1 cellular context compared by ENCODE assay signal in the genomic region with DNA sequence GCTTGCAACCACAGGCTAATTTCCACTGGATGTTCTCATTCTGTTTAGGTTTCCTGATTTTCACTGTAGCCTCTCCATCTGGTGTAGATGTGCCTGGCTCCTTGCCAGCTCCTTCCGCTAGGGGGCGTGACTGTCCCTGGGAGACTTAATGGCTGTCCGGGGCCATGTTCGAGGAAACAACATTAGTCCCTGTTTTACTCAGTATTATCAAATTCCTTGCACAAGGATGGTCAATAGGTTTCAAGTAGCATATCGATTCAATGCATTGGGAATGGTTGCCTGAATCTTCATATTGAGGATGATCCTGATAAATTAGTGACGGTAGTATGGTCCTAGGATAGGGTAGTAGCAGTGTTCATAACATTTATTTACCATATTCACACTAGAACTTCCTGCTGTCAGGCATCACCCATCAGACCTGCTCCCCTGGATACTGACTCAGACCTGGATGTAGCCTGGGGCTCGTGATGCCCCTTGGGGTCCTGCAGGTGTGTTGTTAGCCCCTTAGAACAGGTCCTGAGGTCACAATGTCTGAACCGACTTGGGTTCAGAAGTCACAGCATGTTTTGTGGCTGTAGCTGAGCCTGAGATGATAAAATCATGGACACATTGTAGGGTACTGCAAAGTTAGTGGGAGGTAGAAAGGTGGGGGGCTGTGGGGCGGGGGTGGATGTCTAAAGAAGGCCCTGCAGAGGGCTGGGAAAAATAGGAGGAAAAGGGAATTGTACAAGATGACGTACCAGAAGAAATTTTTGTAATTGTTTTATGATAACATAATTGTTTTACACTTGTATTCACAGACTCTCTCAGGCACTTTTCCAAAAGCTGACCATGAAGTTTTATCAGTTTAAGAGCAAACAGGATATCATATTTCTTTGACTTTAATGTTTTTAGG.
A peak's percentile ranks its signal among the peaks of the same experiment; 100 is the strongest.
TF ChIP-seq lines count a peak whose summit lies in the region.

No MANE protein-coding gene starts in this region.

TF ChIP-seq in K562, 482 proteins besides CTCF, POLR2A, EP300 and RAD21 (continued from another document):
- TF ChIP-seq, protein P1, sequence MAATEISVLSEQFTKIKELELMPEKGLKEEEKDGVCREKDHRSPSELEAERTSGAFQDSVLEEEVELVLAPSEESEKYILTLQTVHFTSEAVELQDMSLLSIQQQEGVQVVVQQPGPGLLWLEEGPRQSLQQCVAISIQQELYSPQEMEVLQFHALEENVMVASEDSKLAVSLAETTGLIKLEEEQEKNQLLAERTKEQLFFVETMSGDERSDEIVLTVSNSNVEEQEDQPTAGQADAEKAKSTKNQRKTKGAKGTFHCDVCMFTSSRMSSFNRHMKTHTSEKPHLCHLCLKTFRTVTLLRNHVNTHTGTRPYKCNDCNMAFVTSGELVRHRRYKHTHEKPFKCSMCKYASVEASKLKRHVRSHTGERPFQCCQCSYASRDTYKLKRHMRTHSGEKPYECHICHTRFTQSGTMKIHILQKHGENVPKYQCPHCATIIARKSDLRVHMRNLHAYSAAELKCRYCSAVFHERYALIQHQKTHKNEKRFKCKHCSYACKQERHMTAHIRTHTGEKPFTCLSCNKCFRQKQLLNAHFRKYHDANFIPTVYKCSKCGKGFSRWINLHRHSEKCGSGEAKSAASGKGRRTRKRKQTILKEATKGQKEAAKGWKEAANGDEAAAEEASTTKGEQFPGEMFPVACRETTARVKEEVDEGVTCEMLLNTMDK (IDR thresholded peaks at IDR 0.05; ENCODE audit: borderline replicate concordance, insufficient read depth, low read depth, low read length, poor library complexity, severe bottlenecking) = peak; percentile 78
- TF ChIP-seq ZNF232 (CRISPR knock-in tag; IDR thresholded peaks at IDR 0.05) (no peak), ATF3 (IDR thresholded peaks at IDR 0.05) (no peak), ATF3 (CRISPR knock-in tag; conservative IDR thresholded peaks at IDR 0.05) (no peak), YY1 (IDR thresholded peaks at IDR 0.05; ENCODE audit: borderline replicate concordance in 1 of 3, control insufficient read depth in 1 of 3, extremely low read depth in 1 of 3, insufficient read depth in 3 of 3, insufficient read length in 1 of 3, insufficient replicate concordance in 2 of 3, low read depth in 1 of 3, low read length in 2 of 3) (peak; percentile 57 to 92 (median 84)), ADNP (tag; IDR thresholded peaks at IDR 0.05) (peak; percentile 14; the same call in 1 of the 2 replicates), ZNF507 (tag; conservative IDR thresholded peaks at IDR 0.05) (no peak), TEAD4 (IDR thresholded peaks at IDR 0.05; ENCODE audit: low read length) (peak; percentile 40; the same call in 1 of the 2 replicates), TEAD4 (CRISPR knock-in tag; IDR thresholded peaks at IDR 0.05; ENCODE audit: borderline replicate concordance) (no peak), SMAD1 (IDR thresholded peaks at IDR 0.05; ENCODE audit: low read depth, low read length, partially characterized antibody) (peak; percentile 27), SLC30A9 (CRISPR knock-in tag; IDR thresholded peaks at IDR 0.05) (no peak)
- TF ChIP-seq, protein P2, sequence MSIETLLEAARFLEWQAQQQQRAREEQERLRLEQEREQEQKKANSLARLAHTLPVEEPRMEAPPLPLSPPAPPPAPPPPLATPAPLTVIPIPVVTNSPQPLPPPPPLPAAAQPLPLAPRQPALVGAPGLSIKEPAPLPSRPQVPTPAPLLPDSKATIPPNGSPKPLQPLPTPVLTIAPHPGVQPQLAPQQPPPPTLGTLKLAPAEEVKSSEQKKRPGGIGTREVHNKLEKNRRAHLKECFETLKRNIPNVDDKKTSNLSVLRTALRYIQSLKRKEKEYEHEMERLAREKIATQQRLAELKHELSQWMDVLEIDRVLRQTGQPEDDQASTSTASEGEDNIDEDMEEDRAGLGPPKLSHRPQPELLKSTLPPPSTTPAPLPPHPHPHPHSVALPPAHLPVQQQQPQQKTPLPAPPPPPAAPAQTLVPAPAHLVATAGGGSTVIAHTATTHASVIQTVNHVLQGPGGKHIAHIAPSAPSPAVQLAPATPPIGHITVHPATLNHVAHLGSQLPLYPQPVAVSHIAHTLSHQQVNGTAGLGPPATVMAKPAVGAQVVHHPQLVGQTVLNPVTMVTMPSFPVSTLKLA (conservative IDR thresholded peaks at IDR 0.05) = 0 out of 4 replicates have a peak, but pooled peaks of 1 of the 2 experiments have one; percentile 30
- TF ChIP-seq, protein P3, sequence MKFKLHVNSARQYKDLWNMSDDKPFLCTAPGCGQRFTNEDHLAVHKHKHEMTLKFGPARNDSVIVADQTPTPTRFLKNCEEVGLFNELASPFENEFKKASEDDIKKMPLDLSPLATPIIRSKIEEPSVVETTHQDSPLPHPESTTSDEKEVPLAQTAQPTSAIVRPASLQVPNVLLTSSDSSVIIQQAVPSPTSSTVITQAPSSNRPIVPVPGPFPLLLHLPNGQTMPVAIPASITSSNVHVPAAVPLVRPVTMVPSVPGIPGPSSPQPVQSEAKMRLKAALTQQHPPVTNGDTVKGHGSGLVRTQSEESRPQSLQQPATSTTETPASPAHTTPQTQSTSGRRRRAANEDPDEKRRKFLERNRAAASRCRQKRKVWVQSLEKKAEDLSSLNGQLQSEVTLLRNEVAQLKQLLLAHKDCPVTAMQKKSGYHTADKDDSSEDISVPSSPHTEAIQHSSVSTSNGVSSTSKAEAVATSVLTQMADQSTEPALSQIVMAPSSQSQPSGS (CRISPR knock-in tag; IDR thresholded peaks at IDR 0.05) = no peak
